In genomic region chrX:107630031-107630689, GRCh38 we compare ENCODE assay signal across 1 cellular context.
TF ChIP-seq lines count a peak whose summit lies in the region.

No MANE protein-coding gene starts in this region.

TF ChIP-seq in GM12878, 131 proteins besides CTCF, POLR2A, EP300 and RAD21 (continued from another document):
- TF ChIP-seq ZBTB33 (IDR thresholded peaks at IDR 0.05) (no peak), ESRRA (IDR thresholded peaks at IDR 0.05; ENCODE audit: low read length) (no peak), EGR1 (IDR thresholded peaks at IDR 0.05; ENCODE audit: borderline replicate concordance in 1 of 2, low read depth in 2 of 2, low read length in 2 of 2) (no peak), SMAD5 (IDR thresholded peaks at IDR 0.05; ENCODE audit: low read depth) (no peak), GATAD2B (conservative IDR thresholded peaks at IDR 0.05; ENCODE audit: low read depth) (no peak), IKZF2 (IDR thresholded peaks at IDR 0.05) (no peak), ZNF687 (IDR thresholded peaks at IDR 0.05) (no peak), IKZF1 (conservative IDR thresholded peaks at IDR 0.05) (no peak), PRDM15 (CRISPR knock-in tag; IDR thresholded peaks at IDR 0.05) (no peak), E4F1 (IDR thresholded peaks at IDR 0.05; ENCODE audit: borderline replicate concordance, partially characterized antibody) (no peak), KAT2A (conservative IDR thresholded peaks at IDR 0.05; ENCODE audit: control insufficient read depth, low read depth, low read length) (no peak), NR2F1 (conservative IDR thresholded peaks at IDR 0.05) (no peak), CBX3 (IDR thresholded peaks at IDR 0.05; ENCODE audit: borderline replicate concordance, low read depth) (no peak)
